ENCODE assay signal across 19 cellular contexts in genomic region chr4:164550989-164551712, GRCh38.
"Had no signal": no experiment of that assay in that cellular context is flagged by ENCODE, and none has a peak within 500 bp of the region (broad histone marks: within the 10 kb centered on the region; RNA-seq: fewer than 3 reads in every experiment).

No MANE protein-coding gene starts in this region.

- H3K27me3 ChIP-seq: right atrium auricular region, testis, tibial artery had no signal

- H2AFZ ChIP-seq: parathyroid adenoma had no signal

- H3K9me3 ChIP-seq: prostate gland, testis had no signal

- ATAC-seq: effector memory CD8-positive, alpha-beta T cell; left lobe of liver; natural killer cell; sciatic nerve; stimulated activated naive B cell treated with anti-CD40 and anti-IgM and Interleukin-4, amounts not matched to agents 10 μg/mL and 1 μg/mL and 100 μg/mL, for 72 hours had no signal

- H3K9ac ChIP-seq: parathyroid adenoma had no signal

- H3K36me3 ChIP-seq: prostate gland, right atrium auricular region, tibial artery had no signal

- H3K79me2 ChIP-seq: parathyroid adenoma had no signal

- H3K4me1 ChIP-seq: parathyroid adenoma, prostate gland, right atrium auricular region, testis, tibial artery had no signal

- H3K27ac ChIP-seq: coronary artery, parathyroid adenoma, prostate gland, right atrium auricular region, testis, tibial artery had no signal

- DNase-seq: dermis blood vessel endothelial cell; effector memory CD8-positive, alpha-beta T cell; erythroblast; head of caudate nucleus; kidney; natural killer cell; stimulated activated CD4-positive, alpha-beta T cell treated with anti-CD3 and anti-CD28 coated beads, Interleukin-2, amount 100 ng/mL, for 24 hours; stimulated activated CD4-positive, alpha-beta T cell treated with anti-CD3 and anti-CD28 coated beads, Interleukin-4, amount 100 ng/mL, for 24 hours; stimulated activated naive B cell treated with anti-CD40 and anti-IgM and Interleukin-4, amounts not matched to agents 10 μg/mL and 1 μg/mL and 100 μg/mL, for 72 hours; substantia nigra; testis; tibial artery had no signal

- H3K4me3 ChIP-seq: coronary artery, lung, prostate gland, right atrium auricular region, testis, tibial artery had no signal
